ENCODE assay signal across 8 cellular contexts in the genomic region with DNA sequence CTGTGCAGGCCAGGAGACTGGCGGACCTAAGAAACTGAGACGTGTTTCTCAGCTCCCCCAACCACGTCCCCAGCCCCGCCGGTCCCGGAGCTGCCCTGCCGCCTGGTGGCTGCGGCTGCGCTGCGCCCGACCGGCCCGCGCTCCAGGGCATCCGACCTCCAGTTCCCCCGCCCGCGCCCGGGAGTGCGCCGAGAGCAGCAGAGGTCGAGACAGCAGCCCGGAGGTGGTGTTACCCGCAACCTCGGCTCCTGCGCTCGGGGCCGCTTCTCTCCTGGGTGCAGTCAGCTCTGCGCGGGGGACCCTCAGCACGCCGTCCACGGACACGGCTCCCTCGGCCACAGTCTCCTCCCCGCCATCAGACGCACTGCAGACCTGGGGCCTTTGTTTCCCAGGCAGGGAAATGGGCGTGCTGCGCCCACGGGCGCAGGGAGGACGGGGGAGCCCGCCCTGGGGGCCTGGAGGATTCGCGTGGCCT. TPM values are rescaled to one million over a fixed set of nuclear protein-coding genes. Genes with fewer than 3 reads are reported as not detected.
DNase-seq lines count a peak whose midpoint lies in the region; ATAC-seq and TF ChIP-seq lines count a peak whose summit lies in the region.

No MANE protein-coding gene starts in this region.

- no peak overlapping the region for H3K27ac ChIP-seq in mucosa of rectum (ENCODE audit: low read depth in 2 of 2, low read length in 2 of 2)

- peak overlapping the region in 1 of 2 donors; percentile 16 for H3K9ac ChIP-seq in mucosa of rectum (ENCODE audit: low read depth in 1 of 2, low read length in 2 of 2)

- peaks cover 3% of the 10 kb centered on the region for H3K4me1 Mint-ChIP-seq in endothelial cell (ENCODE audit: unreplicated experiment)

- peaks cover 9 to 11% of the 10 kb centered on the region in 2 donors for H3K27me3 ChIP-seq in mucosa of rectum (ENCODE audit: control insufficient read depth in 2 of 2, insufficient read depth in 2 of 2, low read length in 2 of 2)

- ATAC-seq in GM18861 (IDR thresholded peaks at IDR 0.05; ENCODE audit: unreplicated experiment) (peak; percentile 60), HG03159 (IDR thresholded peaks at IDR 0.05; ENCODE audit: unreplicated experiment) (peak; percentile 65)

- H3K4me1 ChIP-seq in mucosa of rectum (ENCODE audit: control insufficient read depth in 2 of 2, insufficient read depth in 2 of 2, low read length in 2 of 2): peaks cover 29 to 36% of the 10 kb centered on the region in 2 donors

- H3K36me3 ChIP-seq in mucosa of rectum (ENCODE audit: control insufficient read depth in 2 of 2, insufficient read depth in 2 of 2, low read length in 2 of 2): no peaks in the 10 kb centered on the region

- peak overlapping the region; percentile 69 for H3K4me3 ChIP-seq in AG10803 (ENCODE audit: low read length)
- peak overlapping the region; percentile 50 to 55 for H3K4me3 ChIP-seq in mucosa of rectum (ENCODE audit: low read length in 2 of 2)

- no peaks in the 10 kb centered on the region for H3K9me3 ChIP-seq in mucosa of rectum (ENCODE audit: control insufficient read depth in 2 of 2, low read length in 2 of 2)

- no peaks in the 10 kb centered on the region for H3K9me3 Mint-ChIP-seq in endothelial cell (ENCODE audit: unreplicated experiment)

- H3K36me3 Mint-ChIP-seq in endothelial cell (ENCODE audit: low read depth, unreplicated experiment): no peaks in the 10 kb centered on the region

- peaks cover 14% of the 10 kb centered on the region for H3K27me3 Mint-ChIP-seq in endothelial cell (ENCODE audit: unreplicated experiment)

- no peak overlapping the region for H3K27ac Mint-ChIP-seq in endothelial cell (ENCODE audit: unreplicated experiment)

- peak; percentile 55 for TF ChIP-seq CTCF in AG10803 (conservative IDR thresholded peaks at IDR 0.05; ENCODE audit: low read length)
- TF ChIP-seq CTCF in endothelial cell (IDR thresholded peaks at IDR 0.05; ENCODE audit: unreplicated experiment): peak; percentile 59

- H3K4me3 Mint-ChIP-seq in endothelial cell (ENCODE audit: unreplicated experiment): no peak overlapping the region

- peak; percentile 73 for DNase-seq in AG10803 (ENCODE audit: low read depth)
- DNase-seq in NCI-H82 treated with DMSO at 0.1 percent for 48 hours (lab: John Stamatoyannopoulos, UW; ENCODE audit: unreplicated experiment): peak; percentile 30
- peak; percentile 74 to 89 (median 78) for DNase-seq in activated CD8-positive, alpha-beta memory T cell treated with anti-CD3 and anti-CD28 coated beads for 48 hours (ENCODE audit: low read depth in 2 of 3, low spot score in 2 of 3)
- peak; percentile 92 for DNase-seq in endothelial cell (ENCODE audit: low spot score)
- DNase-seq in stimulated activated CD8-positive, alpha-beta memory T cell treated with anti-CD3 and anti-CD28 coated beads, Interleukin-7, amount 100 ng/mL, for 48 hours (ENCODE audit: extremely low read depth in 1 of 2, low read depth in 1 of 2): peak; percentile 85 to 86

RNA-seq across cellular contexts. Expression of a gene that starts 21.6 kb away (rescaled TPM):
- not detected for total RNA-seq in endothelial cell (ENCODE audit: unreplicated experiment)

Comparison
In these comparisons a context has a peak if more than half of its experiments do, and no peak if none do; other contexts are left out.
1. DNase-seq: peak in every context shown above with its lines; median percentile 92 in endothelial cell; 86 in stimulated activated CD8-positive, alpha-beta memory T cell treated with anti-CD3 and anti-CD28 coated beads, Interleukin-7, amount 100 ng/mL, for 48 hours; 78 in activated CD8-positive, alpha-beta memory T cell treated with anti-CD3 and anti-CD28 coated beads for 48 hours; 73 in AG10803; 30 in NCI-H82 treated with DMSO at 0.1 percent for 48 hours.